In genomic region chr1:47215713-47216112, GRCh38 we compare ENCODE assay signal across 1 cellular context.
TF ChIP-seq lines count a peak whose summit lies in the region.

No MANE protein-coding gene starts in this region.

TF ChIP-seq in HepG2, 621 proteins besides CTCF, POLR2A, EP300 and RAD21:
- TF ChIP-seq SP1 (IDR thresholded peaks at IDR 0.05) (no peak), SP1 (CRISPR knock-in tag; IDR thresholded peaks at IDR 0.05) (no peak), ZNF720 (CRISPR knock-in tag; IDR thresholded peaks at IDR 0.05) (no peak), HIC2 (CRISPR knock-in tag; IDR thresholded peaks at IDR 0.05; ENCODE audit: low read depth) (no peak), TEF (CRISPR knock-in tag; IDR thresholded peaks at IDR 0.05) (no peak), ZNF749 (CRISPR knock-in tag; IDR thresholded peaks at IDR 0.05; ENCODE audit: borderline replicate concordance) (no peak), IRX3 (CRISPR knock-in tag; IDR thresholded peaks at IDR 0.05; ENCODE audit: borderline replicate concordance, low read depth) (no peak), NFKBIZ (CRISPR knock-in tag; IDR thresholded peaks at IDR 0.05) (no peak), RFXAP (CRISPR knock-in tag; IDR thresholded peaks at IDR 0.05; ENCODE audit: borderline replicate concordance) (no peak), BHLHE40 (IDR thresholded peaks at IDR 0.05; ENCODE audit: low read length) (no peak), AHDC1 (CRISPR knock-in tag; IDR thresholded peaks at IDR 0.05; ENCODE audit: borderline replicate concordance) (no peak), ZNF773 (CRISPR knock-in tag; IDR thresholded peaks at IDR 0.05; ENCODE audit: borderline replicate concordance) (no peak), ZNF782 (CRISPR knock-in tag; IDR thresholded peaks at IDR 0.05; ENCODE audit: borderline replicate concordance) (no peak), AGO2 (optimal IDR thresholded peaks at IDR 0.05; ENCODE audit: low read depth, low read length) (no peak)
